In the genomic region with DNA sequence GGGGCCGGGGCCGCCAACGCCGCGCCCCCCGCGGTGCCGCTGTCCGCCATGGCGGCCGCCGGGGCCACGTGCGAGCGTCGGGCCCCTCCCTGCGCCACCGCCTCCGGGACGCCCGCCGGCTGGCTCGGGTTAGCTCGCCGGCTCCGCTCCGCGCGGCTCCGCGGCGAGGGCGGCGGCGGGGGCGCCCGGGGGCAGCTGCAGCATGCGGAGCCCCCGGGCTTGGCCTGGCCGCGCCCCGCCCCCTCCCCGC, we compare ENCODE assay signal across 1 cellular context.
A peak's percentile ranks its signal among the peaks of the same experiment; 100 is the strongest.
TF ChIP-seq lines count a peak whose summit lies in the region.

No MANE protein-coding gene starts in this region.

TF ChIP-seq in HepG2, 621 proteins besides CTCF, POLR2A, EP300 and RAD21:
- TF ChIP-seq ZNF777 (CRISPR knock-in tag; IDR thresholded peaks at IDR 0.05): peak; percentile 14; the same call in 1 of the 2 replicates
- 0 out of 2 replicates have a peak, but pooled peaks have one; percentile 41 for TF ChIP-seq ETS1 (CRISPR knock-in tag; IDR thresholded peaks at IDR 0.05)
- TF ChIP-seq YEATS4 (CRISPR knock-in tag; IDR thresholded peaks at IDR 0.05; ENCODE audit: borderline replicate concordance): peak; percentile 10; the same call in 1 of the 2 replicates
- TF ChIP-seq TMF1 (CRISPR knock-in tag; IDR thresholded peaks at IDR 0.05; ENCODE audit: low read depth): 0 out of 2 replicates have a peak, but pooled peaks have one; percentile 31
- peak; percentile 63 for TF ChIP-seq ZFP36 (IDR thresholded peaks at IDR 0.05; ENCODE audit: borderline replicate concordance, low read depth, low read length, partially characterized antibody)
- peak; percentile 7 for TF ChIP-seq YY1 (IDR thresholded peaks at IDR 0.05; ENCODE audit: insufficient read depth, insufficient replicate concordance, low read depth, low read length)
- peak; percentile 66; the same call in 1 of the 2 replicates for TF ChIP-seq ZBTB2 (CRISPR knock-in tag; IDR thresholded peaks at IDR 0.05; ENCODE audit: low read depth)
TF ChIP-seq in HepG2: peak in this region for 7; not testable (repeated sequence) for 614.
